ENCODE assay signal across 11 cellular contexts in genomic region chr19:29578349-29578748, GRCh38. TPM values are rescaled to one million over a fixed set of nuclear protein-coding genes. Genes with fewer than 3 reads are reported as not detected.
"Had no signal": no experiment of that assay in that cellular context is flagged by ENCODE, and none has a peak within 500 bp of the region (broad histone marks: within the 10 kb centered on the region; RNA-seq: fewer than 3 reads in every experiment).

No MANE protein-coding gene starts in this region.

- FAIRE-seq: HepG2, HTR-8/SVneo, K562 had no signal

- H3K4me2 ChIP-seq: KMS-11 had no signal

- H3K4me3 Mint-ChIP-seq: IgD-negative memory B cell had no signal

- H3K4me3 ChIP-seq: K562 had no signal

- H3K36me3 Mint-ChIP-seq: IgD-negative memory B cell had no signal

- DNase-seq: IMR-90, KBM-7, KG1 had no signal

- H3K27ac ChIP-seq: HL-60, KMS-11 had no signal

- H3K9ac ChIP-seq: KMS-11 had no signal

- ATAC-seq: HepG2, K562 had no signal

RNA-seq across cellular contexts. Expression of gene VSTM2B, which starts 52.6 kb away (rescaled TPM):
- total RNA-seq: HepG2, HT-29, HT1080, IMR-90, K562 had no signal
- polyA plus RNA-seq: HepG2, IgD-negative memory B cell, IMR-90, K562 had no signal
